25 cellular contexts compared by ENCODE assay signal in the genomic region with DNA sequence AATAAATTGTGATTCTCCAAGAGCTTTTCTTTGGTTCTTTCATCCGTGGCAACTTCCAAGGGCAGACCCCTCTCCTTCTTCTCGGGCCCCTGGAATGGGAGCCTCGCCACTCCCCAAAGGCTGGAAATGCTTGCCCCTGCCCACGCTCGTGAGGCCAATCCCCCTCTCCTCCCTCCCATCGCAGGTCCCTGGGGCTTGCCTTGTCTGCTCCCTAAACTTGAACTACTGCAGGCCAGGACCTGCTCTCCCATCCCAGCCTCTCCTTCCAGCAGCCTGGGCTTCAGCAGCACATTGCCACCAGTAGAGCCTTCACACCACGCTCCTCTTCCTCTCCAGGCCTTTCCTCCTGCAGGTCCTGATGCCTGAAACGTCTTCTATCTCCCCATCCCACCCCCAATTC.
"Had no signal": no experiment of that assay in that cellular context is flagged by ENCODE, and none has a peak within 500 bp of the region (broad histone marks: within the 10 kb centered on the region; RNA-seq: fewer than 3 reads in every experiment).

No MANE protein-coding gene starts in this region.

- H3K4me3 ChIP-seq: right atrium auricular region, smooth muscle cell, stomach, suprapubic skin, tibial nerve had no signal

- H3K36me3 ChIP-seq: brain microvascular endothelial cell, right atrium auricular region, stomach, suprapubic skin, tibial nerve had no signal

- H3K9ac ChIP-seq: parathyroid adenoma had no signal

- H3K4me2 ChIP-seq: smooth muscle cell had no signal

- H3K9me3 ChIP-seq: right atrium auricular region, stomach, suprapubic skin, tibial nerve had no signal

- H3K4me1 ChIP-seq: parathyroid adenoma had no signal

- H3K9me3 Mint-ChIP-seq: activated CD4-positive, alpha-beta memory T cell treated with anti-CD3 and anti-CD28 coated beads, Interleukin-2, amount 10 ng/mL, durations not matched to agents 7 days and 5 days; activated CD4-positive, alpha-beta T cell treated with anti-CD3 and anti-CD28 coated beads, Interleukin-2, amount 10 ng/mL, durations not matched to agents 7 days and 5 days; activated naive CD4-positive, alpha-beta T cell treated with anti-CD3 and anti-CD28 coated beads, Interleukin-2, amount 10 ng/mL, durations not matched to agents 7 days and 5 days; activated naive CD8-positive, alpha-beta T cell treated with anti-CD3 and anti-CD28 coated beads, Interleukin-2, amount 10 ng/mL, durations not matched to agents 7 days and 5 days; activated T-cell treated with anti-CD3 and anti-CD28 coated beads, Interleukin-2, amount 50 U/mL, for 24 hours; nephron; stimulated activated naive B cell treated with anti-CD40 and anti-IgM and Interleukin-4, amounts not matched to agents 10 μg/mL and 1 μg/mL and 100 μg/mL, for 72 hours had no signal

- H3K27ac Mint-ChIP-seq: activated CD4-positive, alpha-beta memory T cell treated with anti-CD3 and anti-CD28 coated beads, Interleukin-2, amount 10 ng/mL, durations not matched to agents 7 days and 5 days; activated CD4-positive, alpha-beta T cell treated with anti-CD3 and anti-CD28 coated beads, Interleukin-2, amount 10 ng/mL, durations not matched to agents 7 days and 5 days; activated naive CD8-positive, alpha-beta T cell treated with anti-CD3 and anti-CD28 coated beads, Interleukin-2, amount 10 ng/mL, durations not matched to agents 7 days and 5 days; activated T-cell treated with anti-CD3 and anti-CD28 coated beads, Interleukin-2, amount 50 U/mL, for 24 hours; stimulated activated naive B cell treated with anti-CD40 and anti-IgM and Interleukin-4, amounts not matched to agents 10 μg/mL and 1 μg/mL and 100 μg/mL, for 72 hours had no signal

- ATAC-seq: esophagus mucosa; left ventricle myocardium superior; stimulated activated naive B cell treated with anti-CD40 and anti-IgM and Interleukin-4, amounts not matched to agents 10 μg/mL and 1 μg/mL and 100 μg/mL, for 72 hours had no signal

- H3K36me3 Mint-ChIP-seq: activated naive CD4-positive, alpha-beta T cell treated with anti-CD3 and anti-CD28 coated beads, Interleukin-2, amount 10 ng/mL, durations not matched to agents 7 days and 5 days; activated naive CD8-positive, alpha-beta T cell treated with anti-CD3 and anti-CD28 coated beads, Interleukin-2, amount 10 ng/mL, durations not matched to agents 7 days and 5 days; stimulated activated naive B cell treated with anti-CD40 and anti-IgM and Interleukin-4, amounts not matched to agents 10 μg/mL and 1 μg/mL and 100 μg/mL, for 72 hours had no signal

- DNase-seq: activated CD4-positive, alpha-beta memory T cell treated with anti-CD3 and anti-CD28 coated beads, Interleukin-2, amount 10 ng/mL, durations not matched to agents 7 days and 5 days; activated CD4-positive, alpha-beta T cell treated with anti-CD3 and anti-CD28 coated beads, Interleukin-2, amount 10 ng/mL, durations not matched to agents 7 days and 5 days; activated CD4-positive, CD25-positive, alpha-beta regulatory T cell treated with anti-CD3 and anti-CD28 coated beads, Interleukin-2, amount 50 U/mL, for 72 hours; activated CD8-positive, alpha-beta memory T cell treated with anti-CD3 and anti-CD28 coated beads, Interleukin-2, amount 50 U/mL, for 48 hours; activated gamma-delta T cell; activated naive CD4-positive, alpha-beta T cell treated with anti-CD3 and anti-CD28 coated beads, Interleukin-2, amount 10 ng/mL, durations not matched to agents 7 days and 5 days; activated naive CD8-positive, alpha-beta T cell treated with anti-CD3 and anti-CD28 coated beads, Interleukin-2, amount 10 ng/mL, durations not matched to agents 7 days and 5 days; activated T-cell treated with anti-CD3 and anti-CD28 coated beads, Interleukin-2, amount 50 U/mL, for 24 hours; brain microvascular endothelial cell; cortex of kidney; foreskin melanocyte; left ventricle myocardium superior; occipital lobe; stimulated activated CD4-positive, alpha-beta T cell treated with anti-CD3 and anti-CD28 coated beads, Interleukin-15, amount 100 ng/mL, for 24 hours; stimulated activated CD4-positive, alpha-beta T cell treated with anti-CD3 and anti-CD28 coated beads, Interleukin-2, amount 100 ng/mL, for 24 hours; stimulated activated naive B cell treated with anti-CD40 and anti-IgM and Interleukin-4, amounts not matched to agents 10 μg/mL and 1 μg/mL and 100 μg/mL, for 72 hours; stomach; T-helper 2 cell had no signal

- H3K27me3 ChIP-seq: brain microvascular endothelial cell, right atrium auricular region, stomach, suprapubic skin, tibial nerve had no signal

- H3K4me3 Mint-ChIP-seq: activated CD4-positive, alpha-beta memory T cell treated with anti-CD3 and anti-CD28 coated beads, Interleukin-2, amount 10 ng/mL, durations not matched to agents 7 days and 5 days; activated CD4-positive, alpha-beta T cell treated with anti-CD3 and anti-CD28 coated beads, Interleukin-2, amount 10 ng/mL, durations not matched to agents 7 days and 5 days; activated naive CD4-positive, alpha-beta T cell treated with anti-CD3 and anti-CD28 coated beads, Interleukin-2, amount 10 ng/mL, durations not matched to agents 7 days and 5 days; activated naive CD8-positive, alpha-beta T cell treated with anti-CD3 and anti-CD28 coated beads, Interleukin-2, amount 10 ng/mL, durations not matched to agents 7 days and 5 days; activated T-cell treated with anti-CD3 and anti-CD28 coated beads, Interleukin-2, amount 50 U/mL, for 24 hours; nephron; stimulated activated naive B cell treated with anti-CD40 and anti-IgM and Interleukin-4, amounts not matched to agents 10 μg/mL and 1 μg/mL and 100 μg/mL, for 72 hours had no signal

- H3K27me3 Mint-ChIP-seq: activated CD4-positive, alpha-beta T cell treated with anti-CD3 and anti-CD28 coated beads, Interleukin-2, amount 10 ng/mL, durations not matched to agents 7 days and 5 days had no signal

- H3K27ac ChIP-seq: brain microvascular endothelial cell, parathyroid adenoma, right atrium auricular region, stomach, suprapubic skin, tibial nerve had no signal
